In the genomic region with DNA sequence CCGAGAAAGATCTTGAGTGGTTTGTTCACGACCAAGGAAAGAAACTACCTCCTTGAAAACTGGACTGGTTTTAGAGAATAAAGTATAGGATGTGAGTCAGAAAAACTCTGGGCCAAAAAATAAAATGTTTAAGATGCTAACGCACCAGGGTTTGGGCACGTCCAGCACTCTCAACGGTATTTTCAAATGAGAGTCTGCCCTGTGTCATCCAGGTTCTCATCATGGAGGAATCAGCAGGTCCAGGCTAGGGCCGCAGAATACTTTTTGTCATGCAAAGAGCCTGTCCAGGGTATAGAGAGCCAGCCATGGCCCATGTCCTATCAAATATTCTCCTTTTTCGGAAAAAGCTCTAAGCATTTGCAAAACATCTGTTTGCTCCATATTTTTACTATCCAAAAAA, we compare ENCODE assay signal across 11 cellular contexts. TPM values are rescaled to one million over a fixed set of nuclear protein-coding genes. Genes with fewer than 3 reads are reported as not detected.
A peak's percentile ranks its signal among the peaks of the same experiment; 100 is the strongest.
DNase-seq lines count a peak whose midpoint lies in the region; ATAC-seq and TF ChIP-seq lines count a peak whose summit lies in the region.
"Had no signal": no experiment of that assay in that cellular context is flagged by ENCODE, and none has a peak within 500 bp of the region (broad histone marks: within the 10 kb centered on the region; RNA-seq: fewer than 3 reads in every experiment).

No MANE protein-coding gene starts in this region.

- H3K4me2 ChIP-seq in GM23338, result peak overlapping the region; percentile 90

- H3K4me1 ChIP-seq in GM23338 (ENCODE audit: insufficient read depth), result peaks cover 45% of the 10 kb centered on the region
- peaks cover 43 to 45% of the 10 kb centered on the region in 2 donors for H3K4me1 ChIP-seq in gastrocnemius medialis

- peaks cover 67% of the 10 kb centered on the region for H3K79me2 ChIP-seq in GM23338 (replicated peaks; ENCODE audit: insufficient read depth)

- peaks cover 10% of the 10 kb centered on the region; the same call in 1 of the 2 replicates for H3F3A ChIP-seq in GM23338 (replicated peaks; ENCODE audit: low read depth)

- peak; percentile 5; the same call in 1 of the 3 replicates for ATAC-seq in GM23338
- no peak for ATAC-seq in gastrocnemius medialis

- H3K27me3 ChIP-seq in GM23338 (ENCODE audit: insufficient read depth) (no peaks in the 10 kb centered on the region), gastrocnemius medialis (no peaks in the 10 kb centered on the region)

- no peaks in the 10 kb centered on the region; the same call in 2 of the 3 replicates for H3K36me3 Mint-ChIP-seq in GM23338 (ENCODE audit: low read depth)
- H3K36me3 Mint-ChIP-seq: activated naive CD8-positive, alpha-beta T cell treated with anti-CD3 and anti-CD28 coated beads for 36 hours; CD4-positive, alpha-beta memory T cell had no signal

- H3K27ac ChIP-seq in GM23338 (ENCODE audit: low read depth), result 0 out of 2 replicates have a peak overlapping the region, but pooled peaks have one; percentile 6
- peak overlapping the region; percentile 6 to 96 (median 90) for H3K27ac ChIP-seq in gastrocnemius medialis

- DNase-seq in GM23338 (ENCODE audit: low spot score), result no peak
- DNase-seq in astrocyte of the cerebellum (ENCODE audit: low read depth), result no peak
- DNase-seq in gastrocnemius medialis, result no peak
- DNase-seq in NCI-H2107 treated with DMSO at 0.1 percent for 48 hours (lab: John Stamatoyannopoulos, UW; ENCODE audit: unreplicated experiment), result no peak
- DNase-seq in NCI-H2171 treated with DMSO at 0.1 percent for 48 hours (lab: John Stamatoyannopoulos, UW), result no peak
- no peak for DNase-seq in activated CD4-positive, alpha-beta T cell treated with anti-CD3 and anti-CD28 coated beads for 4 hours
- DNase-seq in SKM-1 treated with dmso at 0.1 percent for 144 hours (lab: John Stamatoyannopoulos, UW; ENCODE audit: unreplicated experiment), result no peak
- DNase-seq: activated naive CD8-positive, alpha-beta T cell treated with anti-CD3 and anti-CD28 coated beads for 36 hours; CD4-positive, alpha-beta memory T cell; NCI-H1694 treated with DMSO at 0.1 percent for 48 hours had no signal

- H3K9me3 ChIP-seq in gastrocnemius medialis, result no peaks in the 10 kb centered on the region

- H4K20me1 ChIP-seq in GM23338 (replicated peaks; ENCODE audit: insufficient read depth), result peaks cover 30% of the 10 kb centered on the region

- H3K4me3 Mint-ChIP-seq in GM23338, result peak overlapping the region; percentile 85
- H3K4me3 Mint-ChIP-seq: activated naive CD8-positive, alpha-beta T cell treated with anti-CD3 and anti-CD28 coated beads for 36 hours had no signal

- in situ Hi-C loops in astrocyte of the cerebellum (cut with HindIII; ENCODE audit: low sequenced_read_pairs) (loop anchor here (10.0 to 25.0 kb wide), 2 partner anchors 102 to 190 kb away; a partner anchor contains a TSS), gastrocnemius medialis (cut with MboI; ENCODE audit: low sequenced_read_pairs in 4 of 4) (loop anchor here in 1 of 4 donors (10.0 kb wide), 1 partner anchor 92 kb away; no protein-coding TSS in a partner anchor)

- H3K4me3 ChIP-seq in GM23338, result peak overlapping the region; percentile 78
- H3K4me3 ChIP-seq in astrocyte of the cerebellum (ENCODE audit: low read depth, low read length), result peak overlapping the region; percentile 72
- peak overlapping the region; percentile 75 for H3K4me3 ChIP-seq in iPS-11a (ENCODE audit: low read depth, low read length)
- H3K4me3 ChIP-seq in gastrocnemius medialis, result peak overlapping the region in 2 of 4 donors; percentile 91 to 96

- H3K27me3 Mint-ChIP-seq in GM23338 (ENCODE audit: insufficient read depth, low read depth, poor library complexity), result peaks cover 18% of the 10 kb centered on the region

- no peaks in the 10 kb centered on the region; the same call in 2 of the 3 replicates for H3K9me3 Mint-ChIP-seq in GM23338
- H3K9me3 Mint-ChIP-seq: activated naive CD8-positive, alpha-beta T cell treated with anti-CD3 and anti-CD28 coated beads for 36 hours; CD4-positive, alpha-beta memory T cell had no signal

- H3K36me3 ChIP-seq in GM23338 (ENCODE audit: insufficient read depth), result no peaks in the 10 kb centered on the region
- H3K36me3 ChIP-seq in gastrocnemius medialis, result no peaks in the 10 kb centered on the region

- H3K4me1 Mint-ChIP-seq in GM23338, result peaks cover 47% of the 10 kb centered on the region

- no peak for TF ChIP-seq CTCF in GM23338 (conservative IDR thresholded peaks at IDR 0.05; ENCODE audit: low read depth in 2 of 2)
- TF ChIP-seq CTCF in astrocyte of the cerebellum (IDR thresholded peaks at IDR 0.05; ENCODE audit: low read depth, low read length, missing control alignments), result no peak
- TF ChIP-seq CTCF in gastrocnemius medialis (IDR thresholded peaks at IDR 0.05 in 4 of 5, conservative IDR thresholded peaks at IDR 0.05 in 1 of 5), result no peak

- H3K9me2 ChIP-seq in GM23338 (ENCODE audit: insufficient read depth), result no peaks in the 10 kb centered on the region

- H2AFZ ChIP-seq in GM23338, result no peak overlapping the region

- no peak overlapping the region; the same call in 1 of the 2 replicates for H3K27ac Mint-ChIP-seq in GM23338
- H3K27ac Mint-ChIP-seq: activated naive CD8-positive, alpha-beta T cell treated with anti-CD3 and anti-CD28 coated beads for 36 hours had no signal

- TF ChIP-seq POLR2A in gastrocnemius medialis (IDR thresholded peaks at IDR 0.05), result no peak

- intact Hi-C loops in gastrocnemius medialis (cut with DNase I; ENCODE audit: low total_unique reads), result loop anchor here (5.0 kb wide), 1 partner anchor 245 kb away; a partner anchor contains a TSS

TF ChIP-seq in GM23338, 12 proteins besides CTCF, POLR2A, EP300 and RAD21 (continues in another document):
- TF ChIP-seq, protein P1, sequence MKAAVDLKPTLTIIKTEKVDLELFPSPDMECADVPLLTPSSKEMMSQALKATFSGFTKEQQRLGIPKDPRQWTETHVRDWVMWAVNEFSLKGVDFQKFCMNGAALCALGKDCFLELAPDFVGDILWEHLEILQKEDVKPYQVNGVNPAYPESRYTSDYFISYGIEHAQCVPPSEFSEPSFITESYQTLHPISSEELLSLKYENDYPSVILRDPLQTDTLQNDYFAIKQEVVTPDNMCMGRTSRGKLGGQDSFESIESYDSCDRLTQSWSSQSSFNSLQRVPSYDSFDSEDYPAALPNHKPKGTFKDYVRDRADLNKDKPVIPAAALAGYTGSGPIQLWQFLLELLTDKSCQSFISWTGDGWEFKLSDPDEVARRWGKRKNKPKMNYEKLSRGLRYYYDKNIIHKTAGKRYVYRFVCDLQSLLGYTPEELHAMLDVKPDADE (IDR thresholded peaks at IDR 0.05), result no peak
- TF ChIP-seq, protein P2, sequence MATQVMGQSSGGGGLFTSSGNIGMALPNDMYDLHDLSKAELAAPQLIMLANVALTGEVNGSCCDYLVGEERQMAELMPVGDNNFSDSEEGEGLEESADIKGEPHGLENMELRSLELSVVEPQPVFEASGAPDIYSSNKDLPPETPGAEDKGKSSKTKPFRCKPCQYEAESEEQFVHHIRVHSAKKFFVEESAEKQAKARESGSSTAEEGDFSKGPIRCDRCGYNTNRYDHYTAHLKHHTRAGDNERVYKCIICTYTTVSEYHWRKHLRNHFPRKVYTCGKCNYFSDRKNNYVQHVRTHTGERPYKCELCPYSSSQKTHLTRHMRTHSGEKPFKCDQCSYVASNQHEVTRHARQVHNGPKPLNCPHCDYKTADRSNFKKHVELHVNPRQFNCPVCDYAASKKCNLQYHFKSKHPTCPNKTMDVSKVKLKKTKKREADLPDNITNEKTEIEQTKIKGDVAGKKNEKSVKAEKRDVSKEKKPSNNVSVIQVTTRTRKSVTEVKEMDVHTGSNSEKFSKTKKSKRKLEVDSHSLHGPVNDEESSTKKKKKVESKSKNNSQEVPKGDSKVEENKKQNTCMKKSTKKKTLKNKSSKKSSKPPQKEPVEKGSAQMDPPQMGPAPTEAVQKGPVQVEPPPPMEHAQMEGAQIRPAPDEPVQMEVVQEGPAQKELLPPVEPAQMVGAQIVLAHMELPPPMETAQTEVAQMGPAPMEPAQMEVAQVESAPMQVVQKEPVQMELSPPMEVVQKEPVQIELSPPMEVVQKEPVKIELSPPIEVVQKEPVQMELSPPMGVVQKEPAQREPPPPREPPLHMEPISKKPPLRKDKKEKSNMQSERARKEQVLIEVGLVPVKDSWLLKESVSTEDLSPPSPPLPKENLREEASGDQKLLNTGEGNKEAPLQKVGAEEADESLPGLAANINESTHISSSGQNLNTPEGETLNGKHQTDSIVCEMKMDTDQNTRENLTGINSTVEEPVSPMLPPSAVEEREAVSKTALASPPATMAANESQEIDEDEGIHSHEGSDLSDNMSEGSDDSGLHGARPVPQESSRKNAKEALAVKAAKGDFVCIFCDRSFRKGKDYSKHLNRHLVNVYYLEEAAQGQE (IDR thresholded peaks at IDR 0.05; ENCODE audit: unreplicated experiment), result no peak
- TF ChIP-seq JUNB (IDR thresholded peaks at IDR 0.05; ENCODE audit: unreplicated experiment) (no peak), ZNF114 (CRISPR knock-in tag; IDR thresholded peaks at IDR 0.05) (no peak), EZH2phosphoT487 (IDR thresholded peaks at IDR 0.05; ENCODE audit: unreplicated experiment) (no peak), EZH2 (IDR thresholded peaks at IDR 0.05; ENCODE audit: low read depth, unreplicated experiment) (no peak), CREB1 (CRISPR knock-in tag; IDR thresholded peaks at IDR 0.05; ENCODE audit: low read depth) (no peak), STAT1 (IDR thresholded peaks at IDR 0.05; ENCODE audit: unreplicated experiment) (no peak), POLR2AphosphoS5 (IDR thresholded peaks at IDR 0.05; ENCODE audit: low read depth) (no peak), NANOG (IDR thresholded peaks at IDR 0.05; ENCODE audit: borderline replicate concordance) (no peak)

RNA-seq across cellular contexts. Expression of a gene that starts 2.4 kb away (rescaled TPM):
- 90.4 and 105 TPM in 2 replicates for total RNA-seq in GM23338 (2014; rRNA removed; shearing (Covaris generic))
- 31.8 and 36.2 TPM in 2 replicates for polyA plus RNA-seq in GM23338 (2016; fragmentation: Nextera tagmentation; extraction: Ambion mirVana)
- total RNA-seq in gastrocnemius medialis, result 10 to 100 TPM; 55.6 to 86.4 (median 62.7) TPM

RNA-seq across cellular contexts. Expression of a gene that starts 19.8 kb away (rescaled TPM):
- 23.1 and 24.4 TPM in 2 replicates for total RNA-seq in GM23338 (2014; rRNA removed; shearing (Covaris generic))
- polyA plus RNA-seq in GM23338 (2016; fragmentation: Nextera tagmentation; extraction: Ambion mirVana), result 20.2 and 21.9 TPM in 2 replicates
- 10 to 100 TPM; 14.4 to 16.1 (median 15.3) TPM for total RNA-seq in gastrocnemius medialis
